8 cellular contexts compared by ENCODE assay signal in genomic region chr1:232586679-232587078, GRCh38.
"Had no signal": no experiment of that assay in that cellular context is flagged by ENCODE, and none has a peak within 500 bp of the region (broad histone marks: within the 10 kb centered on the region; RNA-seq: fewer than 3 reads in every experiment).

No MANE protein-coding gene starts in this region.

- DNase-seq: activated CD8-positive, alpha-beta memory T cell treated with anti-CD3 and anti-CD28 coated beads, Interleukin-2, amount 50 U/mL, for 48 hours; activated CD8-positive, alpha-beta T cell treated with anti-CD3 and anti-CD28 coated beads, Interleukin-2, amount 10 ng/mL, durations not matched to agents 7 days and 5 days; foreskin melanocyte; pancreas; stimulated activated CD4-positive, alpha-beta T cell treated with anti-CD3 and anti-CD28 coated beads, Interleukin-4, amount 100 ng/mL, for 4 hours; stimulated activated naive CD8-positive, alpha-beta T cell treated with anti-CD3 and anti-CD28 coated beads, Interleukin-15, amount 100 ng/mL, for 72 hours had no signal

- H3K27me3 Mint-ChIP-seq: stimulated activated naive CD8-positive, alpha-beta T cell treated with anti-CD3 and anti-CD28 coated beads, Interleukin-15, amount 100 ng/mL, for 72 hours had no signal

- ATAC-seq: activated CD8-positive, alpha-beta T cell treated with anti-CD3 and anti-CD28 coated beads, Interleukin-2, amount 10 ng/mL, durations not matched to agents 7 days and 5 days; pancreas had no signal

- H3K27ac Mint-ChIP-seq: activated CD8-positive, alpha-beta T cell treated with anti-CD3 and anti-CD28 coated beads, Interleukin-2, amount 10 ng/mL, durations not matched to agents 7 days and 5 days; stimulated activated naive CD8-positive, alpha-beta T cell treated with anti-CD3 and anti-CD28 coated beads, Interleukin-15, amount 100 ng/mL, for 72 hours had no signal

- H3K4me3 Mint-ChIP-seq: activated CD8-positive, alpha-beta T cell treated with anti-CD3 and anti-CD28 coated beads, Interleukin-2, amount 10 ng/mL, durations not matched to agents 7 days and 5 days; activated naive CD4-positive, alpha-beta T cell treated with anti-CD3 and anti-CD28 coated beads for 36 hours; neural progenitor cell; stimulated activated naive CD8-positive, alpha-beta T cell treated with anti-CD3 and anti-CD28 coated beads, Interleukin-15, amount 100 ng/mL, for 72 hours had no signal
